17 cellular contexts compared by ENCODE assay signal in the genomic region with DNA sequence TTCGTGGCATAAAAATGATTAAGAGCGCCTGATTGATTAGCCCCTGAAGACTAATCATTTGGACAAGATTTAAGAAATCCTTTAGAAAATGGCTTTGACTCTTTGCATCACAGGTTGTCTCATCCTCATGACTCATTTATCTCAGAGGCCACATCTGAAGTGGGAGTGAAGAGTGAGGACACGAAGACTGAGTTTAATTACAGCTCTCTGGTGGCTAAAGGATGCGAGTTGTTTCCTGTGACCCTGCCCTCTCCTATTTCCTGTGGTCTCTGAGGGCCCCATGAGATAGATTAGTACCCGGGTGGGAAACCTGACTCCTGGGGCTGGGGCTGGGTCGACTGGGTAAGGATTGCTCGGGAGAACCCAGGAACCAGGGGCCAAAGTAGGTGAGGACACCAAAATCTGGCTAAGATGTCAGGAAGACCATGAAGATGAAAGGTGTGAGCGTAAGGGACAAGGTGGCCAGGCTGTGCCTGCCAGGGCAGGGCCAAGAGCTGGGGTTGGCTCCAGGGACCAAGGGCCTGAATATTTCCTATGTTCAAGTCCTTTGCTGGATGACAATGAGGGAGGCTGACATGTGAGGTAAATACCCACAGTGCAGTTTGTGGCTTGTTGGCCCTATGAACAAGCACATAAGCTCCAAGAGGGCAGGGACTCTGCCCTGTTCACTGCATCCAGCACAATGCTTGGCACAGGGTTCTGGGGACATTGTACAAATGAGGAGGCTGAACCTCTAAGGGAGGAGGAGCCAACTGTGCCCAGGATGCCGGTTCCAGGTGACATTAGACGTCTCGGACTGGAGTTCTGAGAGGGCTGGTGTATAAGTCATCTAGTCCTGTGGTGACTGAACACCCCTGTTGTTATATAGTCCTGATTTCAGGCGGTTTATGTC. TPM values are rescaled to one million over a fixed set of nuclear protein-coding genes. Genes with fewer than 3 reads are reported as not detected.
DNase-seq lines count a peak whose midpoint lies in the region; ATAC-seq and TF ChIP-seq lines count a peak whose summit lies in the region.
"Had no signal": no experiment of that assay in that cellular context is flagged by ENCODE, and none has a peak within 500 bp of the region (broad histone marks: within the 10 kb centered on the region; RNA-seq: fewer than 3 reads in every experiment).

No MANE protein-coding gene starts in this region.

- no peak for TF ChIP-seq CTCF in foreskin keratinocyte (conservative IDR thresholded peaks at IDR 0.05)

- no peaks in the 10 kb centered on the region for H3K4me1 ChIP-seq in foreskin keratinocyte

- intact Hi-C loops in cardiac septum (cut with DNase I) = no loop called here
- intact Hi-C loops in left ventricle myocardium superior (cut with micrococcal nuclease) = no loop called here

- no peak for ATAC-seq in left ventricle myocardium superior
- ATAC-seq in foreskin keratinocyte = peak; percentile 21
- no peak for ATAC-seq in GM18502 (IDR thresholded peaks at IDR 0.05; ENCODE audit: poor library complexity, unreplicated experiment)

- no peak overlapping the region for H3K27ac ChIP-seq in foreskin keratinocyte
- H3K27ac ChIP-seq: neutrophil had no signal

- DNase-seq in cardiac septum (ENCODE audit: low spot score) (peak; percentile 56), left ventricle myocardium superior (no peak), SW480 (ENCODE audit: low spot score) (peak; percentile 60), foreskin keratinocyte (no peak), SKM-1 (lab: John Stamatoyannopoulos, UW; ENCODE audit: unreplicated experiment) (no peak), middle frontal gyrus (ENCODE audit: extremely low spot score, low spot score) (no peak), T-helper 9 cell (no peak)
- DNase-seq: HCEC 1CT, hippocampal formation, NCI-H1694 treated with DMSO at 0.1 percent for 48 hours, NCI-H524 treated with DMSO at 0.1 percent for 48 hours had no signal

- peaks cover 21% of the 10 kb centered on the region for H3K27me3 ChIP-seq in foreskin keratinocyte

RNA-seq across cellular contexts. Expression of a gene that starts 3.6 kb away (rescaled TPM):
- total RNA-seq in cardiac septum = not detected
- not detected for total RNA-seq in left ventricle myocardium superior
- not detected in 2 replicates for total RNA-seq in foreskin keratinocyte
- not detected in 2 replicates for polyA plus RNA-seq in foreskin keratinocyte
- total RNA-seq: aorta; kidney epithelial cell; MCF 10A; T-helper 2 cell treated with Interferon-gamma antibody and Interleukin-4, amounts not matched to agents 100 ng/mL and 5 ng/mL, for 36 hours had no signal
- polyA plus RNA-seq: aorta had no signal

RNA-seq across cellular contexts. Expression of a gene that starts 6.5 kb away (rescaled TPM):
- not detected for total RNA-seq in cardiac septum
- 1.3 TPM for total RNA-seq in left ventricle myocardium superior
- total RNA-seq in foreskin keratinocyte = not detected in 2 replicates
- not detected in 2 replicates for polyA plus RNA-seq in foreskin keratinocyte
- total RNA-seq: aorta; MCF 10A; T-helper 2 cell treated with Interferon-gamma antibody and Interleukin-4, amounts not matched to agents 100 ng/mL and 5 ng/mL, for 36 hours had no signal

Comparison
In these comparisons a context has a peak if more than half of its experiments do, and no peak if none do; other contexts are left out.
1. DNase-seq: peak in cardiac septum (single experiment) and SW480 (single experiment); none in left ventricle myocardium superior (single experiment), foreskin keratinocyte (0 of 2), SKM-1 (single experiment), middle frontal gyrus (single experiment) and T-helper 9 cell (single experiment).